In genomic region chr11:70364745-70365535, GRCh38 we compare ENCODE assay signal across 10 cellular contexts. TPM values are rescaled to one million over a fixed set of nuclear protein-coding genes. Genes with fewer than 3 reads are reported as not detected.
DNase-seq lines count a peak whose midpoint lies in the region; ATAC-seq and TF ChIP-seq lines count a peak whose summit lies in the region.
"Had no signal": no experiment of that assay in that cellular context is flagged by ENCODE, and none has a peak within 500 bp of the region (broad histone marks: within the 10 kb centered on the region; RNA-seq: fewer than 3 reads in every experiment).

No MANE protein-coding gene starts in this region.

- no peak for TF ChIP-seq CTCF in MCF 10A (IDR thresholded peaks at IDR 0.05; ENCODE audit: unreplicated experiment)

- peak; percentile 93 to 97 for ATAC-seq in activated CD4-positive, CD25-positive, alpha-beta regulatory T cell treated with anti-CD3 and anti-CD28 coated beads, Interleukin-2, amount 50 U/mL, for 24 hours
- ATAC-seq in HG02852 (IDR thresholded peaks at IDR 0.05; ENCODE audit: unreplicated experiment) = no peak

- H3K36me3 Mint-ChIP-seq in CD4-positive, alpha-beta memory T cell = peaks cover 38 to 58% of the 10 kb centered on the region in 2 donors
- H3K36me3 Mint-ChIP-seq in activated naive CD4-positive, alpha-beta T cell treated with anti-CD3 and anti-CD28 coated beads, Interleukin-2, amount 50 U/mL, for 24 hours = peaks cover 12% of the 10 kb centered on the region
- peaks cover 79% of the 10 kb centered on the region for H3K36me3 Mint-ChIP-seq in MCF 10A (ENCODE audit: insufficient read depth, unreplicated experiment)

- H3K9me3 Mint-ChIP-seq in CD4-positive, alpha-beta memory T cell = no peaks in the 10 kb centered on the region
- H3K9me3 Mint-ChIP-seq in activated naive CD4-positive, alpha-beta T cell treated with anti-CD3 and anti-CD28 coated beads, Interleukin-2, amount 50 U/mL, for 24 hours = no peaks in the 10 kb centered on the region
- H3K9me3 Mint-ChIP-seq in MCF 10A (ENCODE audit: unreplicated experiment) = no peaks in the 10 kb centered on the region

- peak overlapping the region; percentile 37 to 80 (median 45) for H3K27ac Mint-ChIP-seq in CD4-positive, alpha-beta memory T cell
- peak overlapping the region; percentile 92 for H3K27ac Mint-ChIP-seq in activated naive CD4-positive, alpha-beta T cell treated with anti-CD3 and anti-CD28 coated beads, Interleukin-2, amount 50 U/mL, for 24 hours
- H3K27ac Mint-ChIP-seq in MCF 10A (ENCODE audit: low read depth, unreplicated experiment) = no peak overlapping the region

- POLR2A ChIA-PET in CD4-positive, alpha-beta memory T cell (lab: Charles Lee; ENCODE audit: partially characterized antibody) = no interaction called here
- POLR2A ChIA-PET in MCF 10A (lab: Yijun Ruan, JAX) = interaction anchor here (1.7 kb wide), 1 partner anchor 31 kb away, joined by 4 read pairs; no protein-coding TSS in a partner anchor

- CTCF ChIA-PET in CD4-positive, alpha-beta memory T cell (lab: Charles Lee; ENCODE audit: partially characterized antibody) = no interaction called here
- CTCF ChIA-PET in MCF 10A (lab: Yijun Ruan, JAX) = interaction anchor here (0.6 kb wide), 1 partner anchor 163 kb away, joined by 3 read pairs; no protein-coding TSS in a partner anchor

- no TSS peak for BruUV-seq in MCF 10A (replicated peaks; lab: Mats Ljungman, UMichigan)

- no peaks in the 10 kb centered on the region for H3K27me3 Mint-ChIP-seq in CD4-positive, alpha-beta memory T cell
- H3K27me3 Mint-ChIP-seq in activated naive CD4-positive, alpha-beta T cell treated with anti-CD3 and anti-CD28 coated beads, Interleukin-2, amount 50 U/mL, for 24 hours = no peaks in the 10 kb centered on the region
- no peaks in the 10 kb centered on the region for H3K27me3 Mint-ChIP-seq in MCF 10A (ENCODE audit: insufficient read depth, unreplicated experiment)

- intact Hi-C loops in CD4-positive, alpha-beta memory T cell (cut with micrococcal nuclease) = no loop called here
- intact Hi-C loops in MCF 10A (cut with micrococcal nuclease) = no loop called here

- no peak overlapping the region for H3K27ac ChIP-seq in CD4-positive, alpha-beta memory T cell (ENCODE audit: low read depth, low read length)

- no peaks in the 10 kb centered on the region for H3K9me3 ChIP-seq in CD4-positive, alpha-beta memory T cell (ENCODE audit: control insufficient read depth in 1 of 2, low read length in 2 of 2)

- peak; percentile 43 to 64 (median 45) for DNase-seq in CD4-positive, alpha-beta memory T cell
- DNase-seq in stimulated activated CD4-positive, alpha-beta T cell treated with anti-CD3 and anti-CD28 coated beads, Interleukin-2, amount 100 ng/mL, for 48 hours = peak; percentile 57 to 61
- DNase-seq in MCF 10A (ENCODE audit: unreplicated experiment) (no peak), NCI-H187 (lab: John Stamatoyannopoulos, UW) (no peak), NCI-H146 (lab: John Stamatoyannopoulos, UW) (no peak)
- DNase-seq: amygdala, NCI-H2171 treated with DMSO at 0.1 percent for 48 hours had no signal

- H3K4me1 ChIP-seq in CD4-positive, alpha-beta memory T cell (ENCODE audit: insufficient read depth, low read length) = peaks cover 21% of the 10 kb centered on the region

- H3K27me3 ChIP-seq in CD4-positive, alpha-beta memory T cell (ENCODE audit: insufficient read depth, low read length) = no peaks in the 10 kb centered on the region

- peak overlapping the region; percentile 61 to 86 (median 76) for H3K4me3 Mint-ChIP-seq in CD4-positive, alpha-beta memory T cell
- peak overlapping the region; percentile 61 for H3K4me3 Mint-ChIP-seq in activated naive CD4-positive, alpha-beta T cell treated with anti-CD3 and anti-CD28 coated beads, Interleukin-2, amount 50 U/mL, for 24 hours
- no peak overlapping the region for H3K4me3 Mint-ChIP-seq in MCF 10A (ENCODE audit: unreplicated experiment)

- peaks cover 21 to 32% (median 23%) of the 10 kb centered on the region in 4 donors for H3K4me1 Mint-ChIP-seq in CD4-positive, alpha-beta memory T cell
- H3K4me1 Mint-ChIP-seq in activated naive CD4-positive, alpha-beta T cell treated with anti-CD3 and anti-CD28 coated beads, Interleukin-2, amount 50 U/mL, for 24 hours = peaks cover 25% of the 10 kb centered on the region
- H3K4me1 Mint-ChIP-seq in MCF 10A (ENCODE audit: insufficient read depth, unreplicated experiment) = no peaks in the 10 kb centered on the region

- peaks cover 4% of the 10 kb centered on the region for H3K36me3 ChIP-seq in CD4-positive, alpha-beta memory T cell (ENCODE audit: insufficient read depth, low read length)

- H3K4me3 ChIP-seq in CD4-positive, alpha-beta memory T cell (ENCODE audit: low read length in 2 of 2) = no peak overlapping the region

RNA-seq across cellular contexts. Expression of gene CTTN, which starts 33.4 kb away (rescaled TPM):
- 1 to 10 TPM in 1 of 2 experiments, under 1 TPM in 1; 0.58 to 1.5 TPM for total RNA-seq in CD4-positive, alpha-beta memory T cell
- under 1 TPM in 1 of 2 donors, not detected in 1; 0.41 TPM for polyA plus RNA-seq in CD4-positive, alpha-beta memory T cell
- 264 and 294 TPM in 2 replicates for total RNA-seq in MCF 10A (2022)

Comparison
In these comparisons a context has a peak if more than half of its experiments do, and no peak if none do; other contexts are left out.
1. DNase-seq: peak in CD4-positive, alpha-beta memory T cell (5 of 5) and stimulated activated CD4-positive, alpha-beta T cell treated with anti-CD3 and anti-CD28 coated beads, Interleukin-2, amount 100 ng/mL, for 48 hours (2 of 2); none in MCF 10A (single experiment), NCI-H187 (0 of 2) and NCI-H146 (single experiment).
2. RNA of gene CTTN, which starts 33.4 kb away (total RNA-seq): 264 to 294 TPM in MCF 10A; 0.58 to 1.5 TPM in CD4-positive, alpha-beta memory T cell; every median in the first group is over 100 times any median in the second.